9 cellular contexts compared by ENCODE assay signal in the genomic region with DNA sequence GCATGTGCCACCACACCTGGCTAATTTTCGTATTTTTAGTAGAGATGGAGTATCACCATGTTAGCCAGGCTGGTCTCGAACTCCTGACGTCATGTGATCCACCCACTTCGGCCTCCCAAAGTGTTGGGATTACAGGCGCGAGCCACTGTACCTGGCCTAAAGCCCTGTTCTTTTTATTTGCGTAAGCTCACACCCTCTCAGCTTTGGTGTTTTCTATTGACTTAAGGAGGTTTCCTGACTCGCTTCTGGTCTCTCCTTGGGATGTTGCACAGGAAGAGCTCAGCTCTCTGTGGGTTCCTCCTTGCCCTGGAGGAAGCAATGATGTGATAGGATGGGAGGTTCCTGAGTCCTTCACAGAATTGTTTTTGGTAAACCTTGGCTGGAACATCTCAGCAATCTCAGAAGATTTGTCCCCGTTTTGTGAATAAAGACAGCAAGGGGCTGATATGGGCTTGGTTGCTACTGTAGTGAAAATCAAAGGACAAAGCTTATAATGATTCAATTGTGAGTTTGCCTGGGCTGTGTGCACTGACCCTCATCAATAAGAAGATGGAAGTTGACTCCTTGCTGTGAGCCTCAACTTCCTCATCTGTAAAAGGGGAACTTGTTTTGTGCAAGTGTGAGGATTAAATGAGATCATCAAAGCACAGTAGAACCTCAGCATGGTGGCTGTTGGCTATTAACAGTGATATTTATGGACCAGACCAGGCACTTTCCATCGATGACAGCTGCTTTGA. TPM values are rescaled to one million over a fixed set of nuclear protein-coding genes. Genes with fewer than 3 reads are reported as not detected.
A peak's percentile ranks its signal among the peaks of the same experiment; 100 is the strongest.
DNase-seq lines count a peak whose midpoint lies in the region; ATAC-seq, FAIRE-seq and TF ChIP-seq lines count a peak whose summit lies in the region.
"Had no signal": no experiment of that assay in that cellular context is flagged by ENCODE, and none has a peak within 500 bp of the region (broad histone marks: within the 10 kb centered on the region; RNA-seq: fewer than 3 reads in every experiment).

No MANE protein-coding gene starts in this region.

- no peak for TF ChIP-seq POLR2A in GM12878 (IDR thresholded peaks at IDR 0.05; ENCODE audit: low read depth, low read length)
- TF ChIP-seq POLR2A in lower leg skin (IDR thresholded peaks at IDR 0.05): no peak

- H3K9me3 Mint-ChIP-seq in natural killer cell: no peaks in the 10 kb centered on the region

- H3K4me1 ChIP-seq in GM12878 (ENCODE audit: control insufficient read depth, insufficient read depth, low read length): peaks cover 20% of the 10 kb centered on the region

- H3K27ac ChIP-seq in GM12878 (ENCODE audit: control insufficient read depth, insufficient read depth): peak overlapping the region; percentile 84

- H3K36me3 Mint-ChIP-seq in natural killer cell: no peaks in the 10 kb centered on the region

- in situ Hi-C loops in GM12878 (cut with MboI): no loop called here

- intact Hi-C loops in GM12878 (cut with micrococcal nuclease; ENCODE audit: unreplicated experiment) (no loop called here), natural killer cell (cut with micrococcal nuclease) (loop anchor here (1.0 kb wide), 1 partner anchor 18 kb away; no protein-coding TSS in a partner anchor), lower leg skin (cut with DNase I; ENCODE audit: low total_unique reads) (no loop called here)

- H3K27me3 ChIP-seq in GM12878 (replicated peaks in 1 of 2; ENCODE audit: control insufficient read depth in 2 of 2, insufficient read depth in 2 of 2, low read length in 1 of 2): no peaks in the 10 kb centered on the region
- H3K27me3 ChIP-seq: dorsolateral prefrontal cortex had no signal

- RAD21 ChIA-PET in GM12878 (lab: Charles Lee; ENCODE audit: unreplicated experiment): interaction anchor here (0.6 to 6.3 kb wide), 23 partner anchors 9 to 191 kb away, joined by 3 to 63 read pairs (median 7); no protein-coding TSS in a partner anchor

- no peaks in the 10 kb centered on the region; the same call in 1 of the 2 replicates for H3K79me2 ChIP-seq in GM12878 (ENCODE audit: control insufficient read depth, insufficient read depth, low read length)

- H3K36me3 ChIP-seq in GM12878 (ENCODE audit: control insufficient read depth in 2 of 2, insufficient read depth in 2 of 2, low read length in 1 of 2): no peaks in the 10 kb centered on the region; a peak in 1 of 4 replicates

- FAIRE-seq in GM19239 (lab: Jason Lieb, UNC) (peak; percentile 87), GM12878 (lab: Jason Lieb, UNC) (no peak)

- peaks cover 55 to 77% of the 10 kb centered on the region in 2 donors for H3K27me3 Mint-ChIP-seq in natural killer cell (ENCODE audit: low read depth in 2 of 2)

- H3K4me2 ChIP-seq in GM12878 (ENCODE audit: control insufficient read depth, insufficient read depth): peak overlapping the region; percentile 66

- H3K4me3 Mint-ChIP-seq in natural killer cell: peak overlapping the region; percentile 64

- H2AFZ ChIP-seq in GM12878 (ENCODE audit: control insufficient read depth, low read depth, low read length): peak overlapping the region; percentile 4; the same call in 1 of the 2 replicates

- peak; percentile 80 for ATAC-seq in GM12878
- ATAC-seq in natural killer cell: peak; percentile 21 to 52 (median 24)
- no peak for ATAC-seq in HG02938 (IDR thresholded peaks at IDR 0.05; ENCODE audit: unreplicated experiment)

- H3K9me3 ChIP-seq in GM12878 (replicated peaks; ENCODE audit: control insufficient read depth, insufficient read depth, low read length): no peaks in the 10 kb centered on the region

- no peaks in the 10 kb centered on the region for H4K20me1 ChIP-seq in GM12878 (ENCODE audit: control insufficient read depth, insufficient read depth)

- TF ChIP-seq CTCF in GM12878 (IDR thresholded peaks at IDR 0.05 in 2 of 3, conservative IDR thresholded peaks at IDR 0.05 in 1 of 3; ENCODE audit: control insufficient read depth in 2 of 3, extremely low read depth in 1 of 3, insufficient read depth in 1 of 3, low read depth in 3 of 3, low read length in 3 of 3): no peak
- no peak for TF ChIP-seq CTCF in natural killer cell (IDR thresholded peaks at IDR 0.05)
- no peak for TF ChIP-seq CTCF in lower leg skin (IDR thresholded peaks at IDR 0.05)

- peak overlapping the region in 1 of 2 donors; percentile 75 for H3K27ac Mint-ChIP-seq in natural killer cell

- peaks cover 45 to 68% of the 10 kb centered on the region in 2 donors for H3K4me1 Mint-ChIP-seq in natural killer cell

- TF ChIP-seq RAD21 in GM12878 (IDR thresholded peaks at IDR 0.05; ENCODE audit: insufficient read depth, low read depth, low read length): no peak

- peak; percentile 20 for DNase-seq in GM19239 (ENCODE audit: insufficient read length, low spot score)
- DNase-seq in MV-4-11 (lab: John Stamatoyannopoulos, UW): peak; percentile 93
- DNase-seq in GM12878 (ENCODE audit: low read depth, low spot score): no peak
- DNase-seq in natural killer cell: no peak
- DNase-seq in ecto neural progenitor cell (ENCODE audit: low spot score): no peak
- no peak for DNase-seq in NCI-H1417 (lab: John Stamatoyannopoulos, UW)
- no peak for DNase-seq in lower leg skin (ENCODE audit: low spot score in 2 of 2)
- DNase-seq: dorsolateral prefrontal cortex had no signal

- H3K4me3 ChIP-seq in GM12878: peak overlapping the region; percentile 22; the same call in 1 of the 2 replicates
- no peak overlapping the region for H3K4me3 ChIP-seq in lower leg skin (ENCODE audit: low read depth, poor library complexity, severe bottlenecking)
- H3K4me3 ChIP-seq: dorsolateral prefrontal cortex had no signal

- 71% methylated on average over 10 of the region's 10 CpGs for WGBS in GM12878 (ENCODE audit: insufficient coverage, insufficient replicate concordance, low lambda C conversion rate, missing lambda C conversion rate)
- WGBS in lower leg skin, 2 donors: 58 to 70% methylated on average over 10 of the region's 10 CpGs

- SMC1A ChIA-PET in GM12878 (lab: Charles Lee; ENCODE audit: uncharacterized antibody, unreplicated experiment): interaction anchor here (0.8 to 11.0 kb wide), 20 partner anchors 9 to 205 kb away, joined by 3 to 111 read pairs (median 9); no protein-coding TSS in a partner anchor

- TF ChIP-seq EP300 in GM12878 (IDR thresholded peaks at IDR 0.05; ENCODE audit: borderline replicate concordance in 1 of 2, control insufficient read depth in 1 of 2, low read depth in 2 of 2, low read length in 2 of 2): 0 out of 4 replicates have a peak, but pooled peaks of 1 of the 2 experiments have one; percentile 9

- CTCF ChIA-PET in GM12878 (lab: Yijun Ruan, JAX): interaction anchor here (0.6 to 8.7 kb wide), 10 partner anchors 9 to 191 kb away, joined by 3 to 69 read pairs (median 6); no protein-coding TSS in a partner anchor

- no TSS peak for BruUV-seq in GM12878 (replicated peaks; lab: Mats Ljungman, UMichigan)

- POLR2A ChIA-PET in GM12878 (lab: Charles Lee): interaction anchor here (0.6 to 5.0 kb wide), 11 partner anchors 12 to 191 kb away, joined by 3 to 36 read pairs (median 4); no protein-coding TSS in a partner anchor

- peak overlapping the region; percentile 41 for H3K9ac ChIP-seq in GM12878 (ENCODE audit: control insufficient read depth, insufficient read depth, low read length)

TF ChIP-seq in GM12878, 131 proteins besides CTCF, POLR2A, EP300 and RAD21 (continues in another document):
- TF ChIP-seq MTA2 (IDR thresholded peaks at IDR 0.05; ENCODE audit: low read depth) (peak; percentile 76; the same call in 1 of the 2 replicates), RUNX3 (IDR thresholded peaks at IDR 0.05; ENCODE audit: low read length) (no peak), NR2F1 (conservative IDR thresholded peaks at IDR 0.05) (peak; percentile 66), SPI1 (IDR thresholded peaks at IDR 0.05; ENCODE audit: borderline replicate concordance, insufficient read depth, low read depth, low read length) (peak; percentile 42; the same call in 1 of the 2 replicates), YY1 (IDR thresholded peaks at IDR 0.05; ENCODE audit: low read depth, low read length) (0 out of 2 replicates have a peak, but pooled peaks have one; percentile 8), IKZF1 (conservative IDR thresholded peaks at IDR 0.05) (peak; percentile 73), RFX5 (IDR thresholded peaks at IDR 0.05; ENCODE audit: low read depth, low read length) (no peak), MEF2B (IDR thresholded peaks at IDR 0.05; ENCODE audit: partially characterized antibody, poor library complexity, severe bottlenecking) (peak; percentile 53), TCF7 (IDR thresholded peaks at IDR 0.05; ENCODE audit: borderline replicate concordance) (no peak), IKZF2 (IDR thresholded peaks at IDR 0.05) (peak; percentile 37 to 61; a peak in 2 of 4 replicates), CREB1 (IDR thresholded peaks at IDR 0.05; ENCODE audit: low read depth) (0 out of 2 replicates have a peak, but pooled peaks have one; percentile 30), USF1 (IDR thresholded peaks at IDR 0.05; ENCODE audit: borderline replicate concordance, extremely low read length, insufficient read depth, low read depth, low read length) (no peak)

RNA-seq across cellular contexts. Expression of gene TOX2, which starts 27.0 kb away (rescaled TPM):
- 10.6 and 14.4 TPM in 2 replicates for total RNA-seq in GM12878 (2013; cell fraction: nucleolus; rRNA removed)
- total RNA-seq in GM12878 (2014; rRNA removed) (8.0 and 8.5 TPM in 2 replicates), GM12878 (2014; rRNA removed; fragmentation: Illumina TruSeq; extraction: Trizol) (3.1 and 3.9 TPM in 2 replicates), GM12878 (2021) (40.5 and 40.6 TPM in 2 replicates), natural killer cell (1 to 10 TPM in 2 of 3 donors, under 1 TPM in 1; 0.93 to 1.8 (median 1.2) TPM), lower leg skin (1 to 10 TPM; 1.8 to 5.2 (median 1.9) TPM)
- 4.9 TPM for polyA plus RNA-seq in GM12878 (2011; ENCODE audit: low read depth)
- polyA plus RNA-seq in GM12878 (2011; rRNA removed) (4.7 and 6.8 TPM in 2 replicates), GM12878 (2014; fragmentation: Illumina TruSeq; extraction: Trizol) (6.5 and 14.9 TPM in 2 replicates), GM12878 (2014; fragmentation: Nextera tagmentation; extraction: Ambion mirVana) (1 to 10 TPM; 2.6 to 6.2 TPM), GM12878 (2014; rRNA removed) (16.5 and 21.9 TPM in 2 replicates), GM12878 (2016; fragmentation: Nextera tagmentation; extraction: Ambion mirVana) (10 to 100 TPM in 1 of 2 experiments, 1 to 10 TPM in 1; 7.3 to 23.8 TPM)
- polyA plus RNA-seq in GM12878 (2011; cell fraction: cytosol; rRNA removed): 9.0 and 15.7 TPM in 2 replicates
- 32.9 and 42.5 TPM in 2 replicates for polyA plus RNA-seq in GM12878 (2011; cell fraction: nucleus; rRNA removed)
- 11.0 and 15.1 TPM in 2 replicates for polyA plus RNA-seq in GM12878 (2012)
- polyA minus RNA-seq in GM12878 (2011; rRNA and poly(A)+ RNA removed): 4.6 and 11.5 TPM in 2 replicates
- 18.1 and 22.3 TPM in 2 replicates for polyA minus RNA-seq in GM12878 (2011; cell fraction: cytosol; rRNA and poly(A)+ RNA removed)
- 8.6 and 14.6 TPM in 2 replicates for polyA minus RNA-seq in GM12878 (2011; cell fraction: nucleus; rRNA and poly(A)+ RNA removed)

Comparison
In these comparisons a context has a peak if more than half of its experiments do, and no peak if none do; other contexts are left out.
1. DNase-seq: peak in GM19239 (single experiment) and MV-4-11 (single experiment); none in GM12878 (single experiment), natural killer cell (single experiment), ecto neural progenitor cell (single experiment), NCI-H1417 (0 of 3) and lower leg skin (0 of 2).